Comparison of ENCODE assay signal across 9 cellular contexts in genomic region chr3:159828542-159828943, GRCh38. TPM values are rescaled to one million over a fixed set of nuclear protein-coding genes. Genes with fewer than 3 reads are reported as not detected.
DNase-seq lines count a peak whose midpoint lies in the region; ATAC-seq and TF ChIP-seq lines count a peak whose summit lies in the region.
"Had no signal": no experiment of that assay in that cellular context is flagged by ENCODE, and none has a peak within 500 bp of the region (broad histone marks: within the 10 kb centered on the region; RNA-seq: fewer than 3 reads in every experiment).

No MANE protein-coding gene starts in this region.

- H3K9me2 ChIP-seq in SK-N-SH: no peaks in the 10 kb centered on the region

- no peaks in the 10 kb centered on the region for H3K27me3 Mint-ChIP-seq in CD14-positive monocyte (ENCODE audit: low read depth in 3 of 3)

- H3K79me2 ChIP-seq in SK-N-SH (ENCODE audit: insufficient read depth) (peaks cover 83% of the 10 kb centered on the region), smooth muscle cell (ENCODE audit: low read depth) (peaks cover 71% of the 10 kb centered on the region)

- H3K4me1 ChIP-seq in SK-N-SH (ENCODE audit: control insufficient read depth in 1 of 2, insufficient read depth in 2 of 2, low read depth in 1 of 2, low read length in 1 of 2) (peaks cover 20 to 39% of the 10 kb centered on the region in 2 experiments), smooth muscle cell (ENCODE audit: low read depth) (peaks cover 13% of the 10 kb centered on the region)

- peak; percentile 27 for ATAC-seq in GM19468 (IDR thresholded peaks at IDR 0.05; ENCODE audit: extremely low read depth, unreplicated experiment)

- H3K36me3 ChIP-seq in SK-N-SH (replicated peaks in 1 of 2; ENCODE audit: control insufficient read depth in 1 of 2, insufficient read depth in 2 of 2, low read length in 1 of 2): no peaks in the 10 kb centered on the region
- no peaks in the 10 kb centered on the region for H3K36me3 ChIP-seq in smooth muscle cell (ENCODE audit: low read depth)

- CTCF ChIA-PET in SK-N-SH (lab: Yijun Ruan, JAX): interaction anchor here (0.6 to 12.4 kb wide), 44 partner anchors 10 to 1184 kb away, joined by 3 to 189 read pairs (median 7); partner anchors contain the start of genes GFM1, IL12A and SCHIP1

- no peaks in the 10 kb centered on the region for H3K9me3 Mint-ChIP-seq in CD14-positive monocyte

- H3K27ac Mint-ChIP-seq in CD14-positive monocyte: no peak overlapping the region

- POLR2A ChIA-PET in SK-N-SH (lab: Yijun Ruan, JAX): interaction anchor here (0.6 to 3.5 kb wide), 9 partner anchors 12 to 60 kb away, joined by 3 to 27 read pairs (median 5); partner anchors contain the start of gene SCHIP1

- H3K4me3 ChIP-seq in SK-N-SH (ENCODE audit: low read depth in 2 of 2, low read length in 1 of 2) (peak overlapping the region in 1 of 2 experiments; percentile 23; a peak in 1 of 4 replicates), smooth muscle cell (peak overlapping the region; percentile 10)
- H3K4me3 ChIP-seq: lung had no signal

- peak; percentile 67 for TF ChIP-seq CTCF in CD14-positive monocyte (IDR thresholded peaks at IDR 0.05)
- peak; percentile 73 for TF ChIP-seq CTCF in SK-N-SH (IDR thresholded peaks at IDR 0.05)
- TF ChIP-seq CTCF in smooth muscle cell (IDR thresholded peaks at IDR 0.05; ENCODE audit: borderline replicate concordance, insufficient read depth, poor library complexity, severe bottlenecking): peak; percentile 59

- H3K9ac ChIP-seq in SK-N-SH: no peak overlapping the region; the same call in 1 of the 2 replicates
- no peak overlapping the region for H3K9ac ChIP-seq in smooth muscle cell (ENCODE audit: low read depth)

- intact Hi-C loops in CD14-positive monocyte (cut with micrococcal nuclease): no loop called here

- no peaks in the 10 kb centered on the region for H3K36me3 Mint-ChIP-seq in CD14-positive monocyte

- TF ChIP-seq EP300 in SK-N-SH (IDR thresholded peaks at IDR 0.05; ENCODE audit: borderline replicate concordance in 1 of 2, low read depth in 1 of 2, low read length in 1 of 2): peak in 1 of 2 experiments; percentile 81; a peak in 2 of 4 replicates

- H3K27ac ChIP-seq in SK-N-SH (ENCODE audit: low read depth in 2 of 2, low read length in 1 of 2) (peak overlapping the region; percentile 4 to 96; a peak in 3 of 4 replicates), smooth muscle cell (ENCODE audit: low read depth) (peak overlapping the region; percentile 24)

- no peaks in the 10 kb centered on the region for H3K9me3 ChIP-seq in SK-N-SH
- no peaks in the 10 kb centered on the region for H3K9me3 ChIP-seq in smooth muscle cell (replicated peaks; ENCODE audit: low read depth)

- peak overlapping the region; percentile 57 for H3K4me2 ChIP-seq in SK-N-SH
- peak overlapping the region; percentile 24 for H3K4me2 ChIP-seq in smooth muscle cell

- H3F3A ChIP-seq in SK-N-SH (replicated peaks; ENCODE audit: insufficient read depth) (peaks cover 12% of the 10 kb centered on the region), smooth muscle cell (ENCODE audit: low read depth) (no peaks in the 10 kb centered on the region)

- peaks cover 25% of the 10 kb centered on the region for H3K4me1 Mint-ChIP-seq in CD14-positive monocyte

- H4K20me1 ChIP-seq in SK-N-SH (ENCODE audit: insufficient read depth) (peaks cover 16% of the 10 kb centered on the region), smooth muscle cell (ENCODE audit: low read depth) (peaks cover 51% of the 10 kb centered on the region)

- DNase-seq in CD14-positive monocyte (ENCODE audit: low spot score) (no peak), NCI-H1417 treated with DMSO at 0.1 percent for 48 hours (lab: John Stamatoyannopoulos, UW) (peak; percentile 73), SK-N-SH (peak; percentile 74), germinal center (ENCODE audit: low spot score) (peak; percentile 30), smooth muscle cell (lab: John Stamatoyannopoulos, UW; ENCODE audit: unreplicated experiment) (no peak), UCSD-AML1 (lab: John Stamatoyannopoulos, UW; ENCODE audit: unreplicated experiment) (no peak), ureter (ENCODE audit: low spot score) (no peak)

- 22% methylated on average over 5 of the region's 5 CpGs for WGBS in SK-N-SH (ENCODE audit: low lambda C conversion rate)
- WGBS in smooth muscle cell (ENCODE audit: low lambda C conversion rate): 53% methylated on average over 5 of the region's 5 CpGs

- H3K27me3 ChIP-seq in SK-N-SH (ENCODE audit: insufficient read depth) (no peaks in the 10 kb centered on the region), smooth muscle cell (ENCODE audit: low read depth) (no peaks in the 10 kb centered on the region)

- H2AFZ ChIP-seq in SK-N-SH (ENCODE audit: low read depth) (no peak overlapping the region), smooth muscle cell (ENCODE audit: low read depth) (no peak overlapping the region)

- H3K4me3 Mint-ChIP-seq in CD14-positive monocyte: no peak overlapping the region

- TF ChIP-seq RAD21 in SK-N-SH (IDR thresholded peaks at IDR 0.05; ENCODE audit: low read length): peak; percentile 89

TF ChIP-seq in SK-N-SH, 30 proteins besides CTCF, POLR2A, EP300 and RAD21:
- peak; percentile 78; the same call in 1 of the 2 replicates for TF ChIP-seq RCOR1 (IDR thresholded peaks at IDR 0.05; ENCODE audit: low read length)
- TF ChIP-seq SMC3 (IDR thresholded peaks at IDR 0.05; ENCODE audit: low read depth, low read length): peak; percentile 77
- peak; percentile 80 for TF ChIP-seq GATA2 (CRISPR knock-in tag; IDR thresholded peaks at IDR 0.05)
- 0 out of 2 replicates have a peak, but pooled peaks have one; percentile 28 for TF ChIP-seq MXI1 (IDR thresholded peaks at IDR 0.05; ENCODE audit: low read depth, low read length)
- no peak for TF ChIP-seq JUND (IDR thresholded peaks at IDR 0.05)
- no peak for TF ChIP-seq SIN3A (IDR thresholded peaks at IDR 0.05; ENCODE audit: borderline replicate concordance, low read depth, low read length)
- peak; percentile 82 for TF ChIP-seq TCF12 (IDR thresholded peaks at IDR 0.05)

RNA-seq across cellular contexts. Expression of gene SCHIP1, which starts 11.1 kb away (rescaled TPM):
- polyA plus RNA-seq in CD14-positive monocyte: not detected
- 13.0 and 18.1 TPM in 2 replicates for polyA plus RNA-seq in SK-N-SH (2012; rRNA removed)
- polyA plus RNA-seq in SK-N-SH (2012; cell fraction: cytosol; rRNA removed): 17.4 and 22.1 TPM in 2 replicates
- 13.8 and 25.4 TPM in 2 replicates for polyA plus RNA-seq in SK-N-SH (2012; cell fraction: nucleus; rRNA removed)
- 2.4 and 12.4 TPM in 2 replicates for total RNA-seq in smooth muscle cell
- 3.5 and 5.1 TPM in 2 replicates for polyA plus RNA-seq in smooth muscle cell
- 5.8 TPM for total RNA-seq in ureter

Comparison
In these comparisons a context has a peak if more than half of its experiments do, and no peak if none do; other contexts are left out.
1. DNase-seq: peak in NCI-H1417 treated with DMSO at 0.1 percent for 48 hours (single experiment), SK-N-SH (single experiment) and germinal center (single experiment); none in CD14-positive monocyte (single experiment), smooth muscle cell (single experiment), UCSD-AML1 (single experiment) and ureter (single experiment).
2. Peak in every context shown above with its lines, with median percentiles within 50 percentile points of each other: CTCF ChIP-seq.